ENCODE assay signal across 8 cellular contexts in the genomic region with DNA sequence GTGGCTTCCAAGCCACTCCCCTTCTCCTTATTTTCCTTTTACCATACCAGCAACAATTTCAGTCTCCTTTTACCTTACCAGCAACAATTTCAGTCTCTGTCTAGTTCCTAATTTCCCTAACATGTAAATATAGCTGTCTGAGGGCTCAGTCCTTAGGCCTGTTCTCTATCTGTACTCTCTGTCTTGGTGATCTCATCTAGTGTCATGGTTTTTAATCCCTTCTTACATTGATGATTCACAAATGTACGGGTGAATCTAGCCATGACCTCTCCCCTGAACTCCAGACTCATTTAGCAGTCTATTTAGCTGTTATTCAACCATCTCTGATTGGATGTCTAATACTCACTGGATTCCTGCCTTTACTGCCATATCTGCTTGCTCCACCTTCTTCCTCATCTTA. TPM values are rescaled to one million over a fixed set of nuclear protein-coding genes. Genes with fewer than 3 reads are reported as not detected.
DNase-seq lines count a peak whose midpoint lies in the region; ATAC-seq, FAIRE-seq and TF ChIP-seq lines count a peak whose summit lies in the region.

No MANE protein-coding gene starts in this region.

- no TSS peak for BruUV-seq in Caco-2 (replicated peaks; lab: Mats Ljungman, UMichigan)

- intact Hi-C loops in kidney (cut with DNase I) (no loop called here), Caco-2 (cut with micrococcal nuclease; ENCODE audit: unreplicated experiment) (no loop called here)

- H3K9me3 ChIP-seq in thymus (ENCODE audit: control insufficient read depth) (no peaks in the 10 kb centered on the region), kidney (ENCODE audit: control insufficient read depth in 1 of 2, low read length in 2 of 2) (no peaks in the 10 kb centered on the region), Caco-2 (no peaks in the 10 kb centered on the region)

- H3K4me3 ChIP-seq in astrocyte of the spinal cord (ENCODE audit: low read depth, low read length) (no peak overlapping the region), thymus (ENCODE audit: low read length) (no peak overlapping the region), kidney (ENCODE audit: low read length in 2 of 2) (no peak overlapping the region), Caco-2 (ENCODE audit: low read depth, low read length) (no peak overlapping the region)

- H3K4me1 ChIP-seq in thymus (ENCODE audit: control insufficient read depth, insufficient read depth, low read length) (no peaks in the 10 kb centered on the region), kidney (ENCODE audit: control insufficient read depth in 1 of 2, insufficient read depth in 1 of 2, low read depth in 1 of 2, low read length in 2 of 2) (no peaks in the 10 kb centered on the region), Caco-2 (no peaks in the 10 kb centered on the region)

- H3K27me3 ChIP-seq in thymus (ENCODE audit: control insufficient read depth, insufficient read depth) (no peaks in the 10 kb centered on the region), Caco-2 (replicated peaks; ENCODE audit: control insufficient read depth, insufficient read depth, low read length) (no peaks in the 10 kb centered on the region)

- peak; percentile 66 for ATAC-seq in HG03095 (IDR thresholded peaks at IDR 0.05; ENCODE audit: unreplicated experiment)

- TF ChIP-seq CTCF in astrocyte of the spinal cord (IDR thresholded peaks at IDR 0.05; ENCODE audit: low read depth, low read length) (no peak), kidney (IDR thresholded peaks at IDR 0.05; ENCODE audit: borderline replicate concordance, extremely low read depth, insufficient read depth) (no peak), Caco-2 (IDR thresholded peaks at IDR 0.05; ENCODE audit: insufficient read depth in 1 of 2, low read depth in 1 of 2, low read length in 1 of 2, severe bottlenecking in 1 of 2, unreplicated experiment in 1 of 2) (no peak)

- no peaks in the 10 kb centered on the region for H3K36me3 Mint-ChIP-seq in activated T-cell treated with anti-CD3 and anti-CD28 coated beads, Interleukin-2, amount 50 U/mL, for 24 hours (ENCODE audit: low read depth)
- no peaks in the 10 kb centered on the region for H3K36me3 Mint-ChIP-seq in Caco-2 (ENCODE audit: insufficient read depth, unreplicated experiment)

- 95% methylated on average over 1 of the region's 1 CpG for WGBS in thymus

- in situ Hi-C loops in astrocyte of the spinal cord (cut with HindIII; ENCODE audit: low sequenced_read_pairs), result no loop called here

- no peak for DNase-seq in activated T-cell treated with anti-CD3 and anti-CD28 coated beads, Interleukin-2, amount 50 U/mL, for 24 hours
- no peak for DNase-seq in activated T-cell treated with anti-CD3 and anti-CD28 coated beads, Interleukin-2, amount 50 U/mL, for 48 hours
- DNase-seq in astrocyte of the spinal cord (ENCODE audit: low read depth, low spot score) (peak; percentile 70), kidney (no peak), Caco-2 (no peak)
- DNase-seq in activated CD8-positive, alpha-beta memory T cell treated with anti-CD3 and anti-CD28 coated beads for 24 hours, result no peak

- peaks cover 8% of the 10 kb centered on the region for H3K27me3 Mint-ChIP-seq in activated T-cell treated with anti-CD3 and anti-CD28 coated beads, Interleukin-2, amount 50 U/mL, for 24 hours
- H3K27me3 Mint-ChIP-seq in Caco-2 (ENCODE audit: insufficient read depth, unreplicated experiment), result peaks cover 22% of the 10 kb centered on the region

- POLR2A ChIA-PET in Caco-2 (lab: Charles Lee), result no interaction called here

- peak overlapping the region; percentile 2 for H3K27ac Mint-ChIP-seq in activated T-cell treated with anti-CD3 and anti-CD28 coated beads, Interleukin-2, amount 50 U/mL, for 24 hours
- H3K27ac Mint-ChIP-seq in Caco-2 (ENCODE audit: unreplicated experiment), result no peak overlapping the region

- H3K4me3 Mint-ChIP-seq in activated T-cell treated with anti-CD3 and anti-CD28 coated beads, Interleukin-2, amount 50 U/mL, for 24 hours, result no peak overlapping the region
- no peak overlapping the region for H3K4me3 Mint-ChIP-seq in Caco-2 (ENCODE audit: unreplicated experiment)

- H3K9ac ChIP-seq in kidney (ENCODE audit: low read length in 2 of 2), result no peak overlapping the region

- no peaks in the 10 kb centered on the region for H3K9me3 Mint-ChIP-seq in activated T-cell treated with anti-CD3 and anti-CD28 coated beads, Interleukin-2, amount 50 U/mL, for 24 hours
- no peaks in the 10 kb centered on the region for H3K9me3 Mint-ChIP-seq in Caco-2 (ENCODE audit: unreplicated experiment)

- no peak for FAIRE-seq in kidney (lab: Jason Lieb, UNC)

- H3K4me1 Mint-ChIP-seq in activated T-cell treated with anti-CD3 and anti-CD28 coated beads, Interleukin-2, amount 50 U/mL, for 24 hours (ENCODE audit: low read depth), result peaks cover 11% of the 10 kb centered on the region
- no peaks in the 10 kb centered on the region for H3K4me1 Mint-ChIP-seq in Caco-2 (ENCODE audit: low read depth, unreplicated experiment)

- H3K27ac ChIP-seq in thymus (ENCODE audit: low read depth) (peak overlapping the region; percentile 21), kidney (ENCODE audit: low read depth in 2 of 2, low read length in 2 of 2) (no peak overlapping the region)

- CTCF ChIA-PET in Caco-2 (lab: Charles Lee), result no interaction called here

- no peaks in the 10 kb centered on the region for H3K36me3 ChIP-seq in thymus (ENCODE audit: control insufficient read depth, insufficient read depth)
- no peaks in the 10 kb centered on the region for H3K36me3 ChIP-seq in kidney (ENCODE audit: control insufficient read depth in 1 of 2, insufficient read depth in 2 of 2, low read length in 2 of 2)
- H3K36me3 ChIP-seq in Caco-2 (ENCODE audit: control insufficient read depth, insufficient read depth, low read length), result no peaks in the 10 kb centered on the region

RNA-seq across cellular contexts. Expression of a gene that starts 7.2 kb away (rescaled TPM):
- polyA plus RNA-seq in thymus (38.9 TPM), kidney (ENCODE audit: insufficient read depth, low read depth, low replicate concordance) (4.8 TPM)
- total RNA-seq in kidney (6.4 TPM), Caco-2 (2022) (0.37 TPM in 1 of 2 replicates, not detected in the other)
